In genomic region chr14:20857630-20858261, GRCh38 we compare ENCODE assay signal across 8 cellular contexts. TPM values are rescaled to one million over a fixed set of nuclear protein-coding genes. Genes with fewer than 3 reads are reported as not detected.
DNase-seq lines count a peak whose midpoint lies in the region; ATAC-seq, FAIRE-seq and TF ChIP-seq lines count a peak whose summit lies in the region.

No MANE protein-coding gene starts in this region.

- intact Hi-C loops in K562 (cut with micrococcal nuclease), result loop anchor here (1.0 to 5.0 kb wide), 2 partner anchors 114 to 185 kb away; partner anchors contain the start of gene RNASE7

- H3K9me3 ChIP-seq in K562 (replicated peaks; ENCODE audit: control insufficient read depth, insufficient read depth, low read depth, low read length), result no peaks in the 10 kb centered on the region

- H3K9ac ChIP-seq in K562 (ENCODE audit: insufficient read depth in 1 of 2, low read depth in 2 of 2, low read length in 2 of 2), result peak overlapping the region in 1 of 2 experiments; percentile 55; a peak in 1 of 4 replicates

- no peak for TF ChIP-seq EP300 in K562 (IDR thresholded peaks at IDR 0.05; ENCODE audit: low read length)

- CTCF ChIA-PET in K562 (lab: Yijun Ruan, JAX; ENCODE audit: low intra/inter-chr PET ratio), result interaction anchor here (0.6 to 2.3 kb wide), 7 partner anchors 11 to 249 kb away, joined by 3 to 22 read pairs (median 5); no protein-coding TSS in a partner anchor

- H3K27me3 ChIP-seq in K562 (ENCODE audit: control insufficient read depth in 2 of 2, insufficient read depth in 2 of 2, low read length in 2 of 2), result no peaks in the 10 kb centered on the region

- DNase-seq in NCI-H1436 (lab: John Stamatoyannopoulos, UW) (peak; percentile 20), NCI-H1436 treated with DMSO at 0.1 percent for 48 hours (lab: John Stamatoyannopoulos, UW) (no peak), NB4 (ENCODE audit: low read depth) (peak; percentile 80), UCSD-AML1 (lab: John Stamatoyannopoulos, UW; ENCODE audit: unreplicated experiment) (peak; percentile 54), K562 (ENCODE audit: extremely low read depth in 1 of 4, low spot score in 3 of 4) (peak; percentile 56 to 71 (median 66)), iris pigment epithelial cell (ENCODE audit: low read depth) (peak; percentile 36)
- peak; percentile 83 for DNase-seq in stimulated activated CD4-positive, alpha-beta T cell treated with anti-CD3 and anti-CD28 coated beads, Interleukin-15, amount 100 ng/mL, for 24 hours

- no peak for TF ChIP-seq POLR2A in NB4 (IDR thresholded peaks at IDR 0.05; ENCODE audit: extremely low read depth, insufficient read length)
- TF ChIP-seq POLR2A in K562 (conservative IDR thresholded peaks at IDR 0.05), result no peak

- H3K4me3 ChIP-seq in NB4 (ENCODE audit: low read depth, low read length) (no peak overlapping the region), K562 (no peak overlapping the region)

- 25% methylated on average over 14 of the region's 14 CpGs for WGBS in K562 (ENCODE audit: insufficient coverage, low coverage, missing lambda C conversion rate)

- ATAC-seq in K562, result peak; percentile 87
- ATAC-seq in GM18519 (IDR thresholded peaks at IDR 0.05; ENCODE audit: low FRiP score, unreplicated experiment), result no peak

- no TSS peak for BruUV-seq in K562 (replicated peaks; lab: Mats Ljungman, UMichigan)

- TF ChIP-seq CTCF in NB4 (IDR thresholded peaks at IDR 0.05; ENCODE audit: low read depth, low read length) (peak; percentile 70), K562 (IDR thresholded peaks at IDR 0.05 in 2 of 3, conservative IDR thresholded peaks at IDR 0.05 in 1 of 3; ENCODE audit: insufficient read depth in 2 of 3, low read depth in 1 of 3, low read length in 3 of 3) (peak; percentile 64 to 79 (median 74))

- no peaks in the 10 kb centered on the region for H3K9me1 ChIP-seq in K562 (ENCODE audit: control insufficient read depth, insufficient read depth, low read length)

- H3K4me1 ChIP-seq in K562 (replicated peaks in 1 of 2; ENCODE audit: control insufficient read depth in 2 of 2, insufficient read depth in 2 of 2, low read length in 2 of 2), result peaks cover 0 to 4% of the 10 kb centered on the region in 2 experiments; a peak in 2 of 5 replicates

- H3K79me2 ChIP-seq in K562 (ENCODE audit: control insufficient read depth, insufficient read depth, low read length), result no peaks in the 10 kb centered on the region

- POLR2A ChIA-PET in K562 (lab: Yijun Ruan, JAX), result no interaction called here

- H2AFZ ChIP-seq in K562 (ENCODE audit: low read depth, low read length), result peak overlapping the region; percentile 42

- peak; percentile 75 for FAIRE-seq in K562 (lab: Jason Lieb, UNC)

- no peak overlapping the region for H3K4me2 ChIP-seq in K562 (ENCODE audit: insufficient read depth, low read length)

- H3K27ac ChIP-seq in K562 (ENCODE audit: extremely low read depth, low read depth, low read length), result no peak overlapping the region

- in situ Hi-C loops in K562 (cut with MboI), result loop anchor here (10.0 kb wide), 1 partner anchor 103 kb away; no protein-coding TSS in a partner anchor

- H3K36me3 ChIP-seq in K562 (ENCODE audit: control insufficient read depth, insufficient read depth, low read length), result no peaks in the 10 kb centered on the region

- TF ChIP-seq RAD21 in K562 (CRISPR knock-in tag; conservative IDR thresholded peaks at IDR 0.05 in 1 of 2, IDR thresholded peaks at IDR 0.05 in 1 of 2), result peak; percentile 66 to 76

- no peaks in the 10 kb centered on the region for H4K20me1 ChIP-seq in K562 (replicated peaks; ENCODE audit: control insufficient read depth, insufficient read depth, low read length)

TF ChIP-seq in K562, 482 proteins besides CTCF, POLR2A, EP300 and RAD21:
- no peak for TF ChIP-seq ZZZ3 (IDR thresholded peaks at IDR 0.05)
- peak; percentile 49; the same call in 1 of the 2 replicates for TF ChIP-seq SMC3 (conservative IDR thresholded peaks at IDR 0.05; ENCODE audit: insufficient read depth, low read depth, low read length)
- TF ChIP-seq, protein P1, sequence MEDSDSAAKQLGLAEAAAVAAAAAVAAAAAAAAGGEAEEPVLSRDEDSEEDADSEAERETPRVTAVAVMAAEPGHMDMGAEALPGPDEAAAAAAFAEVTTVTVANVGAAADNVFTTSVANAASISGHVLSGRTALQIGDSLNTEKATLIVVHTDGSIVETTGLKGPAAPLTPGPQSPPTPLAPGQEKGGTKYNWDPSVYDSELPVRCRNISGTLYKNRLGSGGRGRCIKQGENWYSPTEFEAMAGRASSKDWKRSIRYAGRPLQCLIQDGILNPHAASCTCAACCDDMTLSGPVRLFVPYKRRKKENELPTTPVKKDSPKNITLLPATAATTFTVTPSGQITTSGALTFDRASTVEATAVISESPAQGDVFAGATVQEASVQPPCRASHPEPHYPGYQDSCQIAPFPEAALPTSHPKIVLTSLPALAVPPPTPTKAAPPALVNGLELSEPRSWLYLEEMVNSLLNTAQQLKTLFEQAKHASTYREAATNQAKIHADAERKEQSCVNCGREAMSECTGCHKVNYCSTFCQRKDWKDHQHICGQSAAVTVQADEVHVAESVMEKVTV (CRISPR knock-in tag; IDR thresholded peaks at IDR 0.05), result peak; percentile 46

RNA-seq across cellular contexts. Expression of gene RNASE3, which starts 33.4 kb away (rescaled TPM):
- total RNA-seq in K562 (2011; cell fraction: chromatin; rRNA removed; ENCODE audit: low replicate concordance), result not detected in 2 replicates
- not detected in 2 replicates for total RNA-seq in K562 (2011; cell fraction: nucleolus; rRNA removed)
- total RNA-seq in K562 (2011; cell fraction: nucleoplasm; rRNA removed), result not detected in 2 replicates
- not detected in 2 replicates for total RNA-seq in K562 (2014; rRNA removed)
- total RNA-seq in K562 (2014; rRNA removed; fragmentation: Illumina TruSeq; extraction: Trizol), result not detected in 2 replicates
- total RNA-seq in K562 (2015; rRNA removed; fragmentation: Illumina TruSeq; extraction: Trizol), result not detected in 2 replicates
- total RNA-seq in K562 (2021), result not detected in 2 replicates
- polyA plus RNA-seq in K562 (2011; rRNA removed), result not detected in 2 replicates
- not detected in 2 replicates for polyA plus RNA-seq in K562 (2011; cell fraction: cytosol; rRNA removed)
- not detected in 2 replicates for polyA plus RNA-seq in K562 (2011; cell fraction: nucleus; rRNA removed)
- not detected in 2 replicates for polyA plus RNA-seq in K562 (2012)
- not detected in 2 replicates for polyA plus RNA-seq in K562 (2014; fragmentation: Illumina TruSeq; extraction: Trizol)
- not detected for polyA plus RNA-seq in K562 (2014; fragmentation: Nextera tagmentation; extraction: Ambion mirVana)
- not detected in 2 replicates for polyA plus RNA-seq in K562 (2014; rRNA removed)
- not detected in 2 replicates for polyA minus RNA-seq in K562 (2011; rRNA and poly(A)+ RNA removed)
- not detected in 2 replicates for polyA minus RNA-seq in K562 (2011; cell fraction: cytosol; rRNA and poly(A)+ RNA removed)
- polyA minus RNA-seq in K562 (2011; cell fraction: nucleus; rRNA and poly(A)+ RNA removed), result not detected in 2 replicates

RNA-seq across cellular contexts. Expression of gene RNASE1, which starts 55.1 kb away (rescaled TPM):
- 7.9 and 16.0 TPM in 2 replicates for total RNA-seq in K562 (2011; cell fraction: chromatin; rRNA removed; ENCODE audit: low replicate concordance)
- total RNA-seq in K562 (2011; cell fraction: nucleolus; rRNA removed), result 21.0 and 22.2 TPM in 2 replicates
- 18.3 and 20.5 TPM in 2 replicates for total RNA-seq in K562 (2011; cell fraction: nucleoplasm; rRNA removed)
- 10.7 and 12.7 TPM in 2 replicates for total RNA-seq in K562 (2014; rRNA removed)
- total RNA-seq in K562 (2014; rRNA removed; fragmentation: Illumina TruSeq; extraction: Trizol), result 6.6 and 9.8 TPM in 2 replicates
- 13.9 and 16.9 TPM in 2 replicates for total RNA-seq in K562 (2015; rRNA removed; fragmentation: Illumina TruSeq; extraction: Trizol)
- total RNA-seq in K562 (2021), result 6.4 and 6.8 TPM in 2 replicates
- polyA plus RNA-seq in K562 (2011; rRNA removed), result 24.5 and 46.3 TPM in 2 replicates
- 49.2 and 64.0 TPM in 2 replicates for polyA plus RNA-seq in K562 (2011; cell fraction: cytosol; rRNA removed)
- 13.0 and 27.7 TPM in 2 replicates for polyA plus RNA-seq in K562 (2011; cell fraction: nucleus; rRNA removed)
- polyA plus RNA-seq in K562 (2012), result 20.5 and 22.5 TPM in 2 replicates
- 11.7 and 19.4 TPM in 2 replicates for polyA plus RNA-seq in K562 (2014; fragmentation: Illumina TruSeq; extraction: Trizol)
- polyA plus RNA-seq in K562 (2014; fragmentation: Nextera tagmentation; extraction: Ambion mirVana), result 10 to 100 TPM; 33.1 to 33.3 TPM
- polyA plus RNA-seq in K562 (2014; rRNA removed), result 11.2 and 22.3 TPM in 2 replicates
- 20.5 and 23.2 TPM in 2 replicates for polyA minus RNA-seq in K562 (2011; rRNA and poly(A)+ RNA removed)
- 4.5 and 6.8 TPM in 2 replicates for polyA minus RNA-seq in K562 (2011; cell fraction: cytosol; rRNA and poly(A)+ RNA removed)
- polyA minus RNA-seq in K562 (2011; cell fraction: nucleus; rRNA and poly(A)+ RNA removed), result 1.6 and 6.7 TPM in 2 replicates
